In the genomic region with DNA sequence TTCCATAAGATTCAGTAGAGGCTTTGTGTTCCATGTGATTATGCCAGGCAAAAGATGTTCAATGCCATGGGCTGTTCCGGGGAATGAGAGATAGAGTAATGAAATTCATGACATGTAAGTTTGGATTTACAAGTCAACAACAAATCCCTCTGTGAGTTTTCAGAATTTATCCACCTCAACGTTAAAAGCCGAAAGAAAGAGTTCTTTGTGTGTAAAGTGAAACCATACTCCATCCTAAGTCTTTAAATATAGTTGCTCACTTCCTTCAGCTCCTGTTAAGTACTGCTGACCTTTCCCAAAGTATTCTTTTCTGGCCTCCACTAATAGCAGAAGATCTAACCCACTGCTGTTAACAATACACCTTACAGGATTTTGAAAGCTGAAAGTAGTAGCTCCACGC, we compare ENCODE assay signal across 17 cellular contexts.
DNase-seq lines count a peak whose midpoint lies in the region; ATAC-seq and TF ChIP-seq lines count a peak whose summit lies in the region.
"Had no signal": no experiment of that assay in that cellular context is flagged by ENCODE, and none has a peak within 500 bp of the region (broad histone marks: within the 10 kb centered on the region; RNA-seq: fewer than 3 reads in every experiment).

No MANE protein-coding gene starts in this region.

- peaks cover 41% of the 10 kb centered on the region for H3K4me1 ChIP-seq in BLaER1
- peaks cover 0 to 2% (median 1%) of the 10 kb centered on the region in 4 donors for H3K4me1 ChIP-seq in sigmoid colon
- H3K4me1 ChIP-seq: prostate gland had no signal

- H3K4me1 Mint-ChIP-seq in neural crest cell = peaks cover 47% of the 10 kb centered on the region
- H3K4me1 Mint-ChIP-seq: CD8-positive, alpha-beta memory T cell had no signal

- H3K27ac Mint-ChIP-seq in neural crest cell (ENCODE audit: unreplicated experiment) = peak overlapping the region; percentile 2
- H3K27ac Mint-ChIP-seq: CD8-positive, alpha-beta memory T cell had no signal

- ATAC-seq in HG02642 (IDR thresholded peaks at IDR 0.05; ENCODE audit: poor library complexity, unreplicated experiment) = no peak
- ATAC-seq: stimulated activated naive CD8-positive, alpha-beta T cell treated with anti-CD3 and anti-CD28 coated beads, Interleukin-15, Interleukin-2, amounts not matched to agents 100 U/mL and 50 U/mL, for 24 hours had no signal

- H3K27ac ChIP-seq in BLaER1 = no peak overlapping the region
- H3K27ac ChIP-seq in dorsolateral prefrontal cortex = peak overlapping the region in 15 of 59 donors; percentile 1 to 61 (median 29)
- peak overlapping the region in 2 of 4 donors; percentile 2 to 13 for H3K27ac ChIP-seq in sigmoid colon
- H3K27ac ChIP-seq: prostate gland, VCaP had no signal

- H3K36me3 Mint-ChIP-seq in neural crest cell (ENCODE audit: low read depth) = no peaks in the 10 kb centered on the region
- H3K36me3 Mint-ChIP-seq: CD8-positive, alpha-beta memory T cell had no signal

- peak; percentile 63 for DNase-seq in NCI-H460 (ENCODE audit: extremely low read depth, low read depth)
- no peak for DNase-seq in dorsolateral prefrontal cortex
- DNase-seq in neural crest cell (ENCODE audit: low read depth, low spot score) = no peak
- DNase-seq in activated CD4-positive, alpha-beta T cell treated with anti-CD3 and anti-CD28 coated beads for 48 hours = no peak
- no peak for DNase-seq in Kasumi-1 (lab: John Stamatoyannopoulos, UW)
- DNase-seq in sigmoid colon = no peak
- DNase-seq: activated effector memory CD4-positive, alpha-beta T cell treated with Interleukin-2 at 50 U/mL for 16 hours; CD8-positive, alpha-beta memory T cell; cortex of kidney; KG1; NCI-H1105 treated with DMSO at 0.1 percent for 48 hours; stimulated activated naive CD8-positive, alpha-beta T cell treated with anti-CD3 and anti-CD28 coated beads, Interleukin-15, Interleukin-2, amounts not matched to agents 100 U/mL and 50 U/mL, for 24 hours; T-helper 1 cell had no signal

- H3K27me3 ChIP-seq in BLaER1 (no peaks in the 10 kb centered on the region), dorsolateral prefrontal cortex (peaks cover 0 to 3% (median 0%) of the 10 kb centered on the region in 45 donors), sigmoid colon (no peaks in the 10 kb centered on the region)

- intact Hi-C loops in dorsolateral prefrontal cortex (cut with DNase I) = no loop called here
- intact Hi-C loops in sigmoid colon (cut with DNase I) = no loop called here

- 31 to 78% methylated on average over 4 of the region's 4 CpGs for WGBS in sigmoid colon, 2 donors

- TF ChIP-seq POLR2A in sigmoid colon (IDR thresholded peaks at IDR 0.05) = no peak

- no peaks in the 10 kb centered on the region for H3K9me3 Mint-ChIP-seq in neural crest cell

- H3K4me2 ChIP-seq in BLaER1 = peak overlapping the region; percentile 74

- H3K4me3 ChIP-seq in BLaER1 = no peak overlapping the region
- H3K4me3 ChIP-seq in dorsolateral prefrontal cortex = peak overlapping the region in 42 of 59 donors; percentile 1 to 52 (median 22)
- H3K4me3 ChIP-seq in sigmoid colon = no peak overlapping the region
- H3K4me3 ChIP-seq: prostate gland had no signal

- no peaks in the 10 kb centered on the region for H3K9me3 ChIP-seq in BLaER1
- no peaks in the 10 kb centered on the region for H3K9me3 ChIP-seq in sigmoid colon
- H3K9me3 ChIP-seq: prostate gland had no signal

- TF ChIP-seq CTCF in dorsolateral prefrontal cortex (IDR thresholded peaks at IDR 0.05 in 54 of 56, conservative IDR thresholded peaks at IDR 0.05 in 2 of 56; ENCODE audit: low read depth in 1 of 56, partially characterized antibody in 56 of 56) (no peak), neural crest cell (conservative IDR thresholded peaks at IDR 0.05) (no peak), sigmoid colon (IDR thresholded peaks at IDR 0.05) (no peak)

- H4K20me1 ChIP-seq in BLaER1 = no peaks in the 10 kb centered on the region

- H3K27me3 Mint-ChIP-seq in neural crest cell (ENCODE audit: low read depth) = no peaks in the 10 kb centered on the region

- TF ChIP-seq EP300 in sigmoid colon (IDR thresholded peaks at IDR 0.05) = no peak

- H3K9ac ChIP-seq in BLaER1 = no peak overlapping the region

- H3K36me3 ChIP-seq in BLaER1 (no peaks in the 10 kb centered on the region), sigmoid colon (no peaks in the 10 kb centered on the region)
- H3K36me3 ChIP-seq: prostate gland had no signal

- H3K4me3 Mint-ChIP-seq in neural crest cell = peak overlapping the region; percentile 1
- H3K4me3 Mint-ChIP-seq: CD8-positive, alpha-beta memory T cell had no signal

Comparison
In these comparisons a context has a peak if more than half of its experiments do, and no peak if none do; other contexts are left out.
1. H3K4me3 ChIP-seq: peak in dorsolateral prefrontal cortex (42 of 59); none in BLaER1 (single experiment) and sigmoid colon (0 of 4).